In genomic region chr18:57210101-57210661, GRCh38 we compare ENCODE assay signal across 8 cellular contexts.
DNase-seq lines count a peak whose midpoint lies in the region; TF ChIP-seq lines count a peak whose summit lies in the region.

No MANE protein-coding gene starts in this region.

- H4K8ac ChIP-seq in neuronal stem cell (ENCODE audit: low read depth, low read length), result no peak overlapping the region

- H3K4ac ChIP-seq in neuronal stem cell (ENCODE audit: low read length), result no peak overlapping the region

- no CpG with 5 or more reads among the region's 11 CpGs for WGBS in neuronal stem cell (ENCODE audit: extremely low coverage in 2 of 2, insufficient read length in 2 of 2, insufficient replicate concordance in 1 of 2), 2 donors

- TF ChIP-seq CTCF in fibroblast of villous mesenchyme (IDR thresholded peaks at IDR 0.05; ENCODE audit: insufficient read depth, low read depth, low read length) (no peak), GM10248 (IDR thresholded peaks at IDR 0.05; ENCODE audit: control extremely low read depth, extremely low read depth, low read depth, missing control alignments) (no peak)

- no peak overlapping the region for H3K23ac ChIP-seq in neuronal stem cell (ENCODE audit: low read depth, low read length, poor library complexity)

- H3K18ac ChIP-seq in neuronal stem cell (ENCODE audit: low read length), result no peak overlapping the region

- no peak overlapping the region for H2BK12ac ChIP-seq in neuronal stem cell (ENCODE audit: low read length)

- no peaks in the 10 kb centered on the region for H3K36me3 ChIP-seq in neuronal stem cell (replicated peaks in 1 of 2; ENCODE audit: control insufficient read depth in 2 of 2, insufficient read depth in 2 of 2, low read length in 2 of 2)

- no peaks in the 10 kb centered on the region for H3K9me3 ChIP-seq in neuronal stem cell (replicated peaks in 1 of 2; ENCODE audit: control insufficient read depth in 2 of 2, insufficient read depth in 1 of 2, low read depth in 1 of 2, low read length in 2 of 2)

- H4K91ac ChIP-seq in neuronal stem cell (ENCODE audit: low read depth, low read length, poor library complexity), result no peak overlapping the region

- no peaks in the 10 kb centered on the region for H3K79me1 ChIP-seq in neuronal stem cell (ENCODE audit: low read depth, low read length)

- H3K4me2 ChIP-seq in neuronal stem cell (ENCODE audit: insufficient read depth, low read length, poor library complexity, severe bottlenecking), result no peak overlapping the region

- H2BK5ac ChIP-seq in neuronal stem cell (ENCODE audit: low read length), result no peak overlapping the region

- H2AFZ ChIP-seq in neuronal stem cell (ENCODE audit: low read length), result peak overlapping the region; percentile 67

- CTCF ChIA-PET in GM10248 (lab: Yijun Ruan, JAX), result no interaction called here

- no peak overlapping the region for H3K14ac ChIP-seq in neuronal stem cell (ENCODE audit: low read length)

- peaks cover 6 to 12% of the 10 kb centered on the region in 2 donors for H3K4me1 ChIP-seq in neuronal stem cell (ENCODE audit: control insufficient read depth in 2 of 2, insufficient read depth in 1 of 2, low read depth in 1 of 2, low read length in 2 of 2)

- POLR2A ChIA-PET in GM10248 (lab: Yijun Ruan, JAX), result no interaction called here

- H2BK15ac ChIP-seq in neuronal stem cell (ENCODE audit: low read length), result no peak overlapping the region

- H3K4me3 ChIP-seq in fibroblast of villous mesenchyme (ENCODE audit: low read depth, low read length) (no peak overlapping the region), neuronal stem cell (ENCODE audit: low read length in 2 of 2) (no peak overlapping the region)

- H3K27me3 ChIP-seq in neuronal stem cell (ENCODE audit: control insufficient read depth in 3 of 3, insufficient read depth in 3 of 3, low read depth in 1 of 3, low read length in 3 of 3), result peaks cover 0 to 27% (median 0%) of the 10 kb centered on the region in 3 experiments

- no peak overlapping the region for H3K9ac ChIP-seq in neuronal stem cell (ENCODE audit: low read depth, low read length, poor library complexity)

- DNase-seq in DMS 273 (lab: John Stamatoyannopoulos, UW; ENCODE audit: unreplicated experiment) (peak; percentile 21), DMS 273 treated with DMSO at 0.1 percent for 48 hours (lab: John Stamatoyannopoulos, UW) (no peak), LHCN-M2 (ENCODE audit: low read depth) (peak; percentile 57), T1000 (lab: John Stamatoyannopoulos, UW) (peak; percentile 4), fibroblast of villous mesenchyme (ENCODE audit: low read depth) (peak; percentile 28), neuronal stem cell (ENCODE audit: low spot score) (peak; percentile 37), GM10248 (ENCODE audit: extremely low spot score) (no peak)
- no peak for DNase-seq in activated CD4-positive, alpha-beta T cell treated with anti-CD3 and anti-CD28 coated beads, Interleukin-2, amount 50 U/mL, for 4 hours

- H3K27ac ChIP-seq in neuronal stem cell (replicated peaks; ENCODE audit: low read length), result no peak overlapping the region

- no peak overlapping the region for H2BK120ac ChIP-seq in neuronal stem cell (ENCODE audit: low read depth, low read length)

- H2AK5ac ChIP-seq in neuronal stem cell (ENCODE audit: low read depth, low read length), result no peak overlapping the region

Comparison
In these comparisons a context has a peak if more than half of its experiments do, and no peak if none do; other contexts are left out.
1. DNase-seq: peak in DMS 273 (single experiment), LHCN-M2 (single experiment), T1000 (single experiment), fibroblast of villous mesenchyme (single experiment) and neuronal stem cell (single experiment); none in DMS 273 treated with DMSO at 0.1 percent for 48 hours (single experiment), GM10248 (single experiment) and activated CD4-positive, alpha-beta T cell treated with anti-CD3 and anti-CD28 coated beads, Interleukin-2, amount 50 U/mL, for 4 hours (0 of 2).